ENCODE assay signal across 15 cellular contexts in genomic region chr7:17613338-17614041, GRCh38.
DNase-seq lines count a peak whose midpoint lies in the region; ATAC-seq and TF ChIP-seq lines count a peak whose summit lies in the region.
"Had no signal": no experiment of that assay in that cellular context is flagged by ENCODE, and none has a peak within 500 bp of the region (broad histone marks: within the 10 kb centered on the region; RNA-seq: fewer than 3 reads in every experiment).

No MANE protein-coding gene starts in this region.

- peak; percentile 36 to 60 for ATAC-seq in natural killer cell treated with Interleukin-12 subunit alpha and Interleukin-12 subunit beta and Interleukin-15 and Interleukin-18, amount 100 ng/mL, for 72 hours
- ATAC-seq in natural killer cell = no peak
- peak; percentile 13 for ATAC-seq in mucosa of descending colon
- peak; percentile 46 for ATAC-seq in stimulated activated memory B cell treated with anti-CD40 and anti-IgM and Interleukin-4, amounts not matched to agents 10 μg/mL and 1 μg/mL and 100 μg/mL, for 72 hours
- ATAC-seq in HG03571 (IDR thresholded peaks at IDR 0.05; ENCODE audit: unreplicated experiment) = no peak

- no peaks in the 10 kb centered on the region for H3K27me3 Mint-ChIP-seq in natural killer cell treated with Interleukin-12 subunit alpha and Interleukin-12 subunit beta and Interleukin-15 and Interleukin-18, amount 100 ng/mL, for 72 hours
- no peaks in the 10 kb centered on the region for H3K27me3 Mint-ChIP-seq in natural killer cell (ENCODE audit: low read depth in 2 of 2)
- H3K27me3 Mint-ChIP-seq in stimulated activated memory B cell treated with anti-CD40 and anti-IgM and Interleukin-4, amounts not matched to agents 10 μg/mL and 1 μg/mL and 100 μg/mL, for 72 hours = no peaks in the 10 kb centered on the region
- H3K27me3 Mint-ChIP-seq: B cell; CD4-positive, alpha-beta T cell had no signal

- H3K27ac ChIP-seq in RWPE1 = peak overlapping the region; percentile 11; the same call in 1 of the 2 replicates
- H3K27ac ChIP-seq: C4-2B, GM23248 had no signal

- H3K27ac Mint-ChIP-seq in natural killer cell treated with Interleukin-12 subunit alpha and Interleukin-12 subunit beta and Interleukin-15 and Interleukin-18, amount 100 ng/mL, for 72 hours = no peak overlapping the region
- no peak overlapping the region for H3K27ac Mint-ChIP-seq in natural killer cell
- H3K27ac Mint-ChIP-seq in stimulated activated memory B cell treated with anti-CD40 and anti-IgM and Interleukin-4, amounts not matched to agents 10 μg/mL and 1 μg/mL and 100 μg/mL, for 72 hours = no peak overlapping the region
- H3K27ac Mint-ChIP-seq: B cell; CD4-positive, alpha-beta T cell had no signal

- POLR2A ChIA-PET in RWPE1 (lab: Yijun Ruan, JAX; ENCODE audit: low non-redundant PET) = no interaction called here

- CTCF ChIA-PET in RWPE1 (lab: Yijun Ruan, JAX) = no interaction called here

- no peaks in the 10 kb centered on the region for H3K9me3 Mint-ChIP-seq in natural killer cell treated with Interleukin-12 subunit alpha and Interleukin-12 subunit beta and Interleukin-15 and Interleukin-18, amount 100 ng/mL, for 72 hours
- peaks cover 0 to 2% of the 10 kb centered on the region in 2 donors for H3K9me3 Mint-ChIP-seq in natural killer cell
- H3K9me3 Mint-ChIP-seq in stimulated activated memory B cell treated with anti-CD40 and anti-IgM and Interleukin-4, amounts not matched to agents 10 μg/mL and 1 μg/mL and 100 μg/mL, for 72 hours = no peaks in the 10 kb centered on the region
- H3K9me3 Mint-ChIP-seq: CD4-positive, alpha-beta T cell had no signal

- no peaks in the 10 kb centered on the region for H3K4me1 Mint-ChIP-seq in natural killer cell treated with Interleukin-12 subunit alpha and Interleukin-12 subunit beta and Interleukin-15 and Interleukin-18, amount 100 ng/mL, for 72 hours (ENCODE audit: low read depth in 2 of 2)
- no peaks in the 10 kb centered on the region for H3K4me1 Mint-ChIP-seq in natural killer cell
- H3K4me1 Mint-ChIP-seq in stimulated activated memory B cell treated with anti-CD40 and anti-IgM and Interleukin-4, amounts not matched to agents 10 μg/mL and 1 μg/mL and 100 μg/mL, for 72 hours = no peaks in the 10 kb centered on the region
- H3K4me1 Mint-ChIP-seq: B cell had no signal

- H3K4me3 Mint-ChIP-seq in natural killer cell treated with Interleukin-12 subunit alpha and Interleukin-12 subunit beta and Interleukin-15 and Interleukin-18, amount 100 ng/mL, for 72 hours = no peak overlapping the region
- H3K4me3 Mint-ChIP-seq in natural killer cell = no peak overlapping the region
- H3K4me3 Mint-ChIP-seq in stimulated activated memory B cell treated with anti-CD40 and anti-IgM and Interleukin-4, amounts not matched to agents 10 μg/mL and 1 μg/mL and 100 μg/mL, for 72 hours = no peak overlapping the region
- H3K4me3 Mint-ChIP-seq: B cell; CD4-positive, alpha-beta T cell had no signal

- TF ChIP-seq CTCF in natural killer cell (IDR thresholded peaks at IDR 0.05) (no peak), RWPE1 (conservative IDR thresholded peaks at IDR 0.05; ENCODE audit: low read depth) (no peak), mucosa of descending colon (IDR thresholded peaks at IDR 0.05) (no peak), BE2C (IDR thresholded peaks at IDR 0.05; ENCODE audit: low read depth, low read length) (no peak)

- no peak for DNase-seq in natural killer cell treated with Interleukin-12 subunit alpha and Interleukin-12 subunit beta and Interleukin-15 and Interleukin-18, amount 100 ng/mL, for 72 hours (ENCODE audit: low spot score)
- no peak for DNase-seq in natural killer cell
- no peak for DNase-seq in RWPE1 (ENCODE audit: low spot score)
- DNase-seq in mucosa of descending colon = no peak
- DNase-seq in BE2C = no peak
- DNase-seq: CD4-positive, alpha-beta T cell; DMS153; DMS79; GDM1; GM23248 had no signal

- H3K36me3 Mint-ChIP-seq in natural killer cell treated with Interleukin-12 subunit alpha and Interleukin-12 subunit beta and Interleukin-15 and Interleukin-18, amount 100 ng/mL, for 72 hours = no peaks in the 10 kb centered on the region
- H3K36me3 Mint-ChIP-seq in natural killer cell = no peaks in the 10 kb centered on the region
- no peaks in the 10 kb centered on the region for H3K36me3 Mint-ChIP-seq in stimulated activated memory B cell treated with anti-CD40 and anti-IgM and Interleukin-4, amounts not matched to agents 10 μg/mL and 1 μg/mL and 100 μg/mL, for 72 hours

- no peaks in the 10 kb centered on the region for H3K9me3 ChIP-seq in mucosa of descending colon
- H3K9me3 ChIP-seq in BE2C = no peaks in the 10 kb centered on the region
- H3K9me3 ChIP-seq: HAP-1 had no signal

- H3K36me3 ChIP-seq in mucosa of descending colon (ENCODE audit: low read depth) = no peaks in the 10 kb centered on the region
- no peaks in the 10 kb centered on the region for H3K36me3 ChIP-seq in BE2C
- H3K36me3 ChIP-seq: HAP-1 had no signal

- H3K4me1 ChIP-seq in mucosa of descending colon (ENCODE audit: low read depth) (no peaks in the 10 kb centered on the region), BE2C (no peaks in the 10 kb centered on the region)

- intact Hi-C loops in natural killer cell (cut with micrococcal nuclease) (no loop called here), mucosa of descending colon (cut with DNase I, micrococcal nuclease) (no loop called here)

- H3K4me3 ChIP-seq in mucosa of descending colon = no peak overlapping the region
- H3K4me3 ChIP-seq in BE2C (ENCODE audit: low read depth, low read length) = no peak overlapping the region
- H3K4me3 ChIP-seq: GM23248, HAP-1 had no signal

- no peaks in the 10 kb centered on the region for H3K27me3 ChIP-seq in BE2C

Comparison
In these comparisons a context has a peak if more than half of its experiments do, and no peak if none do; other contexts are left out.
1. ATAC-seq: peak in natural killer cell treated with Interleukin-12 subunit alpha and Interleukin-12 subunit beta and Interleukin-15 and Interleukin-18, amount 100 ng/mL, for 72 hours (2 of 2), mucosa of descending colon (single experiment) and stimulated activated memory B cell treated with anti-CD40 and anti-IgM and Interleukin-4, amounts not matched to agents 10 μg/mL and 1 μg/mL and 100 μg/mL, for 72 hours (single experiment); none in natural killer cell (0 of 3) and HG03571 (single experiment).